Comparison of ENCODE assay signal across 14 cellular contexts in the genomic region with DNA sequence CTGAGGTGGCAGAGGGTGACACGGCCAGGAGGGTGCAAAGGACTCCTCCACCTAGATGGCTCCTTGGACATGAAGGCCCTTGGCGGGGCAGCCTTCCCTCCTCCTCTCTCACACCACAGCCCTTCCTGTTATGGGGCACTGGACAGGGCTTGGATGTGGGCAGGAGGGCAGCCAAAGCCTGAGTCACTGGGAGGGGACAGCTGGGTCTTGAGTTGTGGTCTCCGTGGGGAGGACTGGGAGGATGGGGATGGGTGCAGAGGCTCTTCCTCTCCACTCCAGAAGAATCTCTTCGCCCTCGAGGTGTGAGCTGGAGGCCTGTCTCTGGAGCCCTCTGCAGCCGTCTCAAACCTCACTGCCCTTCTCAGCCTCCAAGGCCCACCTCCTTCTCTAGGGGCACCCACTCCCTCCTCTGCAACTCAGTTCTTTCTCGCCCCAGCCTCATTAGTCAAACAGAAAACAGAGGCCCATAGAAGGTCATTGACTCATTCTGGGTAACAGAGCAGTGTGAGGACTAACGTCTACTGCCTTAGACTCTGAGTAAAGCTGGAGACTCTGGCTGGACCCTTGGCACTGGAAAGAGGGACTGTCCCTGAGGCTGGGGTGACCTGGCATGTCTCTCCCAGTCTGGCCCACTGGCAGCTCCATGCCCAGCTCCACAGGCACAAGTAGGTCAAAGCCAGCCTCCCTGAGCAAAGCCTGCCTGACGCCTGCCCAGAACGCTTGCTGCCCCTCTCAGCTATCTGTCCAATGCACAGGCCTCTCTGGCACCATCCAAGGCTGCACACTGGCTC. TPM values are rescaled to one million over a fixed set of nuclear protein-coding genes. Genes with fewer than 3 reads are reported as not detected.
A peak's percentile ranks its signal among the peaks of the same experiment; 100 is the strongest.
DNase-seq lines count a peak whose midpoint lies in the region; ATAC-seq, FAIRE-seq and TF ChIP-seq lines count a peak whose summit lies in the region.
"Had no signal": no experiment of that assay in that cellular context is flagged by ENCODE, and none has a peak within 500 bp of the region (broad histone marks: within the 10 kb centered on the region; RNA-seq: fewer than 3 reads in every experiment).

No MANE protein-coding gene starts in this region.

- H2BK120ac ChIP-seq in mesenchymal stem cell (ENCODE audit: low read depth, low read length), result no peak overlapping the region

- H2AFZ ChIP-seq in mesenchymal stem cell (ENCODE audit: low read depth, low read length), result no peak overlapping the region

- CTCF ChIA-PET in activated CD8-positive, alpha-beta T cell treated with anti-CD3 and anti-CD28 coated beads, Interleukin-2, amount 10 ng/mL, durations not matched to agents 7 days and 5 days (lab: Charles Lee), result no interaction called here

- peak overlapping the region in 1 of 2 experiments; percentile 82 for H3K14ac ChIP-seq in mesenchymal stem cell (ENCODE audit: low read length in 2 of 2)

- no peak for TF ChIP-seq CTCF in endothelial cell (IDR thresholded peaks at IDR 0.05; ENCODE audit: unreplicated experiment)

- no peak overlapping the region for H2AK5ac ChIP-seq in mesenchymal stem cell (ENCODE audit: low read length, severe bottlenecking)

- WGBS in mesenchymal stem cell, result 82% methylated on average over 7 of the region's 10 CpGs

- H3K4ac ChIP-seq in mesenchymal stem cell (ENCODE audit: low read depth in 1 of 2, low read length in 2 of 2), result no peak overlapping the region

- no peaks in the 10 kb centered on the region for H3K4me1 Mint-ChIP-seq in activated CD8-positive, alpha-beta T cell treated with anti-CD3 and anti-CD28 coated beads, Interleukin-2, amount 10 ng/mL, durations not matched to agents 7 days and 5 days (ENCODE audit: low read depth)
- H3K4me1 Mint-ChIP-seq in endothelial cell (ENCODE audit: unreplicated experiment), result no peaks in the 10 kb centered on the region
- H3K4me1 Mint-ChIP-seq: CD14-positive monocyte, immature natural killer cell had no signal

- no peak for TF ChIP-seq POLR2A in H54 (IDR thresholded peaks at IDR 0.05; ENCODE audit: low read depth, low read length)

- H3K36me3 Mint-ChIP-seq in activated CD8-positive, alpha-beta T cell treated with anti-CD3 and anti-CD28 coated beads, Interleukin-2, amount 10 ng/mL, durations not matched to agents 7 days and 5 days (ENCODE audit: low read depth), result no peaks in the 10 kb centered on the region
- no peaks in the 10 kb centered on the region for H3K36me3 Mint-ChIP-seq in endothelial cell (ENCODE audit: low read depth, unreplicated experiment)
- H3K36me3 Mint-ChIP-seq: CD14-positive monocyte, immature natural killer cell had no signal

- no peak for FAIRE-seq in H54 (lab: Jason Lieb, UNC)

- H3K4me3 ChIP-seq in mesenchymal stem cell (ENCODE audit: insufficient read depth in 1 of 2, low read depth in 1 of 2, low read length in 2 of 2), result no peak overlapping the region

- H2BK15ac ChIP-seq in mesenchymal stem cell (ENCODE audit: low read depth, poor library complexity, severe bottlenecking), result peak overlapping the region; percentile 37

- no peaks in the 10 kb centered on the region for H3K79me1 ChIP-seq in mesenchymal stem cell (replicated peaks; ENCODE audit: low read length, poor library complexity, severe bottlenecking)

- no peak overlapping the region for H3K4me3 Mint-ChIP-seq in activated CD8-positive, alpha-beta T cell treated with anti-CD3 and anti-CD28 coated beads, Interleukin-2, amount 10 ng/mL, durations not matched to agents 7 days and 5 days
- no peak overlapping the region for H3K4me3 Mint-ChIP-seq in endothelial cell (ENCODE audit: unreplicated experiment)
- H3K4me3 Mint-ChIP-seq: CD14-positive monocyte, nephron progenitor cell had no signal

- peaks cover 13% of the 10 kb centered on the region for H3K4me1 ChIP-seq in mesenchymal stem cell (ENCODE audit: control insufficient read depth, insufficient read depth, low read depth, low read length)

- H4K8ac ChIP-seq in mesenchymal stem cell (ENCODE audit: low read length), result no peak overlapping the region

- no peak overlapping the region for H3K27ac Mint-ChIP-seq in activated CD8-positive, alpha-beta T cell treated with anti-CD3 and anti-CD28 coated beads, Interleukin-2, amount 10 ng/mL, durations not matched to agents 7 days and 5 days
- H3K27ac Mint-ChIP-seq in endothelial cell (ENCODE audit: unreplicated experiment), result no peak overlapping the region
- H3K27ac Mint-ChIP-seq: CD14-positive monocyte, immature natural killer cell, nephron progenitor cell had no signal

- peak; percentile 30 for ATAC-seq in activated CD8-positive, alpha-beta T cell treated with anti-CD3 and anti-CD28 coated beads, Interleukin-2, amount 10 ng/mL, durations not matched to agents 7 days and 5 days

- H3K27ac ChIP-seq in mesenchymal stem cell (ENCODE audit: low read length, poor library complexity, severe bottlenecking), result no peak overlapping the region
- H3K27ac ChIP-seq: HL-60 had no signal

- peak overlapping the region in 1 of 2 experiments; percentile 0 for H3K18ac ChIP-seq in mesenchymal stem cell (ENCODE audit: low read depth in 1 of 2, low read length in 2 of 2)

- no peak overlapping the region for H2BK5ac ChIP-seq in mesenchymal stem cell (ENCODE audit: low read depth, low read length, poor library complexity, severe bottlenecking)

- peaks cover 0 to 22% of the 10 kb centered on the region in 2 experiments for H3K27me3 ChIP-seq in mesenchymal stem cell (ENCODE audit: control insufficient read depth in 1 of 2, insufficient read depth in 1 of 2, low read length in 2 of 2)

- H3K27me3 Mint-ChIP-seq in activated CD8-positive, alpha-beta T cell treated with anti-CD3 and anti-CD28 coated beads, Interleukin-2, amount 10 ng/mL, durations not matched to agents 7 days and 5 days (ENCODE audit: low read depth), result no peaks in the 10 kb centered on the region
- peaks cover 12% of the 10 kb centered on the region for H3K27me3 Mint-ChIP-seq in endothelial cell (ENCODE audit: unreplicated experiment)

- H4K91ac ChIP-seq in mesenchymal stem cell (ENCODE audit: low read length), result peak overlapping the region; percentile 0

- no peak overlapping the region for H3K9ac ChIP-seq in mesenchymal stem cell (ENCODE audit: low read length)

- H3K36me3 ChIP-seq in mesenchymal stem cell (ENCODE audit: control insufficient read depth in 1 of 2, insufficient read depth in 2 of 2, low read depth in 1 of 2, low read length in 2 of 2), result no peaks in the 10 kb centered on the region

- H2BK12ac ChIP-seq in mesenchymal stem cell (ENCODE audit: low read length in 2 of 2), result no peak overlapping the region

- no peak overlapping the region for H3K4me2 ChIP-seq in mesenchymal stem cell (ENCODE audit: low read length, poor library complexity, severe bottlenecking)

- H3K9me3 ChIP-seq in mesenchymal stem cell (ENCODE audit: control insufficient read depth, low read length), result no peaks in the 10 kb centered on the region

- H3K9me3 Mint-ChIP-seq in activated CD8-positive, alpha-beta T cell treated with anti-CD3 and anti-CD28 coated beads, Interleukin-2, amount 10 ng/mL, durations not matched to agents 7 days and 5 days (ENCODE audit: insufficient read depth), result no peaks in the 10 kb centered on the region
- no peaks in the 10 kb centered on the region for H3K9me3 Mint-ChIP-seq in endothelial cell (ENCODE audit: unreplicated experiment)
- H3K9me3 Mint-ChIP-seq: immature natural killer cell, nephron progenitor cell had no signal

- H3K23ac ChIP-seq in mesenchymal stem cell (ENCODE audit: low read length in 2 of 2), result no peak overlapping the region

- DNase-seq in AG08395 (ENCODE audit: low spot score) (peak; percentile 60), H54 (ENCODE audit: insufficient read length, low spot score) (peak; percentile 31), mesenchymal stem cell (peak; percentile 52), NCI-H2107 treated with DMSO at 0.1 percent for 48 hours (lab: John Stamatoyannopoulos, UW; ENCODE audit: unreplicated experiment) (no peak), endothelial cell (ENCODE audit: low spot score) (no peak), hippocampal formation (lab: John Stamatoyannopoulos, UW) (no peak), T1000 (lab: John Stamatoyannopoulos, UW) (no peak)
- DNase-seq in activated CD8-positive, alpha-beta T cell treated with anti-CD3 and anti-CD28 coated beads, Interleukin-2, amount 10 ng/mL, durations not matched to agents 7 days and 5 days, result no peak
- DNase-seq: activated naive CD4-positive, alpha-beta T cell treated with Interleukin-2 at 50 U/mL for 16 hours; immature natural killer cell; NCI-H1436 treated with DMSO at 0.1 percent for 48 hours; nephron progenitor cell had no signal

- POLR2A ChIA-PET in activated CD8-positive, alpha-beta T cell treated with anti-CD3 and anti-CD28 coated beads, Interleukin-2, amount 10 ng/mL, durations not matched to agents 7 days and 5 days (lab: Charles Lee), result no interaction called here

RNA-seq across cellular contexts. Expression of a gene that starts 47.5 kb away (rescaled TPM):
- 1 to 10 TPM; 3.6 to 4.1 TPM for total RNA-seq in activated CD8-positive, alpha-beta T cell treated with anti-CD3 and anti-CD28 coated beads, Interleukin-2, amount 10 ng/mL, durations not matched to agents 7 days and 5 days
- 1.3 TPM for polyA plus RNA-seq in mesenchymal stem cell (2013, experiment 1 of 2)
- polyA plus RNA-seq in mesenchymal stem cell (2013, experiment 2 of 2), result 1.1 TPM
- total RNA-seq in endothelial cell (ENCODE audit: unreplicated experiment), result 25.2 TPM
- polyA plus RNA-seq: CD14-positive monocyte, immature natural killer cell had no signal

Comparison
In these comparisons a context has a peak if more than half of its experiments do, and no peak if none do; other contexts are left out.
1. DNase-seq: peak in AG08395 (single experiment), H54 (single experiment) and mesenchymal stem cell (single experiment); none in activated CD8-positive, alpha-beta T cell treated with anti-CD3 and anti-CD28 coated beads, Interleukin-2, amount 10 ng/mL, durations not matched to agents 7 days and 5 days (single experiment), NCI-H2107 treated with DMSO at 0.1 percent for 48 hours (single experiment), endothelial cell (single experiment), hippocampal formation (0 of 2) and T1000 (single experiment).